In genomic region chr1:1782399-1783221, GRCh38 we compare ENCODE assay signal across 1 cellular context.
TF ChIP-seq lines count a peak whose summit lies in the region.

No MANE protein-coding gene starts in this region.

TF ChIP-seq in HEK293, 187 proteins besides CTCF, POLR2A, EP300 and RAD21 (continued from another document):
- TF ChIP-seq PRDM4 (tag by site-specific recombination; IDR thresholded peaks at IDR 0.05) (no peak), ZSCAN16 (tag by site-specific recombination; IDR thresholded peaks at IDR 0.05) (no peak), ZNF341 (tag by site-specific recombination; IDR thresholded peaks at IDR 0.05; ENCODE audit: low read depth) (peak; percentile 54), KLF10 (tag by site-specific recombination; IDR thresholded peaks at IDR 0.05) (peak; percentile 41; the same call in 1 of the 2 replicates), SP2 (tag by site-specific recombination; IDR thresholded peaks at IDR 0.05) (peak; percentile 40), GLIS2 (tag by site-specific recombination; IDR thresholded peaks at IDR 0.05) (peak; percentile 55; the same call in 1 of the 2 replicates), KLF9 (tag by site-specific recombination; IDR thresholded peaks at IDR 0.05; ENCODE audit: low read depth) (peak; percentile 65), PATZ1 (tag by site-specific recombination; IDR thresholded peaks at IDR 0.05) (peak; percentile 36; the same call in 1 of the 2 replicates)
TF ChIP-seq in HEK293: peak in this region for 13.
